Comparison of ENCODE assay signal across 11 cellular contexts in genomic region chr6:43383021-43383667, GRCh38. TPM values are rescaled to one million over a fixed set of nuclear protein-coding genes. Genes with fewer than 3 reads are reported as not detected.
A peak's percentile ranks its signal among the peaks of the same experiment; 100 is the strongest.
DNase-seq lines count a peak whose midpoint lies in the region; FAIRE-seq and TF ChIP-seq lines count a peak whose summit lies in the region.
"Had no signal": no experiment of that assay in that cellular context is flagged by ENCODE, and none has a peak within 500 bp of the region (broad histone marks: within the 10 kb centered on the region; RNA-seq: fewer than 3 reads in every experiment).

No MANE protein-coding gene starts in this region.

- no peak overlapping the region for H3K27ac ChIP-seq in RWPE1

- TF ChIP-seq CTCF in AG10803 (conservative IDR thresholded peaks at IDR 0.05; ENCODE audit: low read length) (no peak), RWPE1 (conservative IDR thresholded peaks at IDR 0.05; ENCODE audit: low read depth) (no peak)

- POLR2A ChIA-PET in RWPE1 (lab: Yijun Ruan, JAX; ENCODE audit: low non-redundant PET): no interaction called here

- FAIRE-seq in GM19239 (lab: Jason Lieb, UNC): peak; percentile 42
- FAIRE-seq: H1 had no signal

- peak; percentile 46 for DNase-seq in AG10803 (ENCODE audit: low read depth)
- DNase-seq in GM19239 (ENCODE audit: insufficient read length, low spot score): no peak
- DNase-seq in RWPE1 (ENCODE audit: low spot score): peak; percentile 11
- DNase-seq in fibroblast of peridontal ligament (ENCODE audit: extremely low read depth): peak; percentile 63
- DNase-seq in GM19240 (ENCODE audit: insufficient read length, low spot score): no peak
- DNase-seq in dermis blood vessel endothelial cell: no peak
- DNase-seq in NCI-H524 (lab: John Stamatoyannopoulos, UW): no peak
- DNase-seq in stimulated activated CD4-positive, alpha-beta T cell treated with anti-CD3 and anti-CD28 coated beads, Interleukin-1b, Interleukin-23, amount 100 ng/mL, for 48 hours: no peak
- DNase-seq: cerebellar nuclear complex, DMS53 had no signal

- H3K4me3 ChIP-seq in AG10803 (ENCODE audit: low read length): no peak overlapping the region

- CTCF ChIA-PET in RWPE1 (lab: Yijun Ruan, JAX): no interaction called here

RNA-seq across cellular contexts. Expression of gene ZNF318, which starts 13.7 kb away (rescaled TPM):
- total RNA-seq in dermis blood vessel endothelial cell: 9.7 and 10.8 TPM in 2 replicates

RNA-seq across cellular contexts. Expression of gene ABCC10, which starts 44.2 kb away (rescaled TPM):
- 19.2 and 22.0 TPM in 2 replicates for total RNA-seq in dermis blood vessel endothelial cell

Comparison
In these comparisons a context has a peak if more than half of its experiments do, and no peak if none do; other contexts are left out.
1. DNase-seq: peak in AG10803 (single experiment), RWPE1 (single experiment) and fibroblast of peridontal ligament (single experiment); none in GM19239 (single experiment), GM19240 (single experiment), dermis blood vessel endothelial cell (single experiment), NCI-H524 (0 of 2) and stimulated activated CD4-positive, alpha-beta T cell treated with anti-CD3 and anti-CD28 coated beads, Interleukin-1b, Interleukin-23, amount 100 ng/mL, for 48 hours (single experiment).